1 cellular context compared by ENCODE assay signal in the genomic region with DNA sequence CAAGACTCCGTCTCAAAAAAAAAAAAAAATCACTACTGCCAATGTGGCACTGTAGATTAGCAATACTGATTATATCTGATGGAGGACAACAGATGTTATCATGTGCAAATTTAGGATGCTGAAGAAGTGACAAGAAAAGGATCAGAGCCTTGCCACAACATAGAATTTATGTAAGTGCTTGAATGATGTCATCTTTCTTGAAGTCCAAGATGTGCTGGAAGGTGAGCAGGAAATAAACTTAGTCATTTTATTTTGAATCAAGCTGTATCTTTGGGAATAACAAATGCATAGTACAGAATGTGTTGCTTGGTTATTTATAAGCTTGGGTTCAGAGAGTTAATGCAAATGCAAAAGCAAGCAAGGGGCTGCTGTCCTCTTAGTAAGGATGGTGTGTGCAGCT.
TF ChIP-seq lines count a peak whose summit lies in the region.

No MANE protein-coding gene starts in this region.

TF ChIP-seq in HEK293, 187 proteins besides CTCF, POLR2A, EP300 and RAD21 (continued from another document):
- no peak for TF ChIP-seq ZNF138 (tag by site-specific recombination; IDR thresholded peaks at IDR 0.05; ENCODE audit: borderline replicate concordance)
- TF ChIP-seq ZNF37A (tag by site-specific recombination; IDR thresholded peaks at IDR 0.05): no peak
- TF ChIP-seq ZNF112 (tag by site-specific recombination; IDR thresholded peaks at IDR 0.05): no peak
